36 cellular contexts compared by ENCODE assay signal in genomic region chr14:31075144-31075543, GRCh38.
"Had no signal": no experiment of that assay in that cellular context is flagged by ENCODE, and none has a peak within 500 bp of the region (broad histone marks: within the 10 kb centered on the region; RNA-seq: fewer than 3 reads in every experiment).

No MANE protein-coding gene starts in this region.

- H3K36me3 ChIP-seq: adrenal gland, brain microvascular endothelial cell, breast epithelium had no signal

- ATAC-seq: activated CD8-positive, alpha-beta T cell treated with anti-CD3 and anti-CD28 coated beads for 36 hours; activated naive CD4-positive, alpha-beta T cell treated with anti-CD3 and anti-CD28 coated beads, Interleukin-2, amount 50 U/mL, for 72 hours; activated T-cell treated with anti-CD3 and anti-CD28 coated beads, Interleukin-2, amount 50 U/mL, for 4 hours; activated T-cell treated with anti-CD3 and anti-CD28 coated beads, Interleukin-2, amount 50 U/mL, for 72 hours; activated T-helper 17 cell treated with anti-CD3 and anti-CD28 coated beads, Interleukin-2, amount 50 U/mL, for 72 hours; body of pancreas had no signal

- FAIRE-seq: astrocyte, TTC549 had no signal

- H3K27me3 Mint-ChIP-seq: activated B cell treated with CpG ODN at 0.5 μM for 24 hours; activated CD4-positive, alpha-beta memory T cell treated with anti-CD3 and anti-CD28 coated beads for 36 hours; activated CD4-positive, alpha-beta T cell treated with anti-CD3 and anti-CD28 coated beads, Interleukin-2, amount 10 ng/mL, durations not matched to agents 24 days and 14 days; activated CD8-positive, alpha-beta T cell treated with anti-CD3 and anti-CD28 coated beads for 36 hours; activated naive CD8-positive, alpha-beta T cell treated with anti-CD3 and anti-CD28 coated beads for 36 hours; activated T-helper 17 cell treated with anti-CD3 and anti-CD28 coated beads, Interleukin-2, amount 50 U/mL, for 72 hours had no signal

- H3K4me3 ChIP-seq: adrenal gland, body of pancreas, breast epithelium had no signal

- H3K4me3 Mint-ChIP-seq: activated B cell treated with CpG ODN at 0.5 μM for 24 hours; activated CD4-positive, alpha-beta memory T cell treated with anti-CD3 and anti-CD28 coated beads for 36 hours; activated CD4-positive, alpha-beta T cell treated with anti-CD3 and anti-CD28 coated beads, Interleukin-2, amount 10 ng/mL, durations not matched to agents 24 days and 14 days; activated CD8-positive, alpha-beta T cell treated with anti-CD3 and anti-CD28 coated beads for 36 hours; activated naive CD4-positive, alpha-beta T cell treated with anti-CD3 and anti-CD28 coated beads for 36 hours; activated naive CD8-positive, alpha-beta T cell treated with anti-CD3 and anti-CD28 coated beads for 36 hours; activated T-cell treated with anti-CD3 and anti-CD28 coated beads, Interleukin-2, amount 50 U/mL, for 4 hours; activated T-cell treated with anti-CD3 and anti-CD28 coated beads, Interleukin-2, amount 50 U/mL, for 72 hours; activated T-helper 1 cell treated with anti-CD3 and anti-CD28 coated beads, Interleukin-12 subunit alpha, Interleukin-12 subunit beta, Interleukin-2, Interleukin-4 antibody, amounts not matched to agents 30 ng/mL and 10 ng/mL and 1 ng/mL, durations not matched to agents 14 hours and 24 hours and 36 hours; activated T-helper 17 cell treated with anti-CD3 and anti-CD28 coated beads, Interleukin-2, amount 50 U/mL, for 72 hours; T-helper 2 cell treated with Interferon-gamma antibody and Interleukin-4, amounts not matched to agents 5 μg/mL and 100 μg/mL, for 36 hours had no signal

- H3K27ac Mint-ChIP-seq: activated B cell treated with CpG ODN at 0.5 μM for 24 hours; activated CD4-positive, alpha-beta memory T cell treated with anti-CD3 and anti-CD28 coated beads for 36 hours; activated CD4-positive, alpha-beta T cell treated with anti-CD3 and anti-CD28 coated beads, Interleukin-2, amount 10 ng/mL, durations not matched to agents 24 days and 14 days; activated CD8-positive, alpha-beta T cell treated with anti-CD3 and anti-CD28 coated beads for 36 hours; activated naive CD4-positive, alpha-beta T cell treated with anti-CD3 and anti-CD28 coated beads for 36 hours; activated naive CD4-positive, alpha-beta T cell treated with anti-CD3 and anti-CD28 coated beads, Interleukin-2, amount 50 U/mL, for 72 hours; activated naive CD8-positive, alpha-beta T cell treated with anti-CD3 and anti-CD28 coated beads for 36 hours; activated T-cell treated with anti-CD3 and anti-CD28 coated beads, Interleukin-2, amount 50 U/mL, for 72 hours; activated T-helper 1 cell treated with anti-CD3 and anti-CD28 coated beads, Interleukin-12 subunit alpha, Interleukin-12 subunit beta, Interleukin-2, Interleukin-4 antibody, amounts not matched to agents 30 ng/mL and 10 ng/mL and 1 ng/mL, durations not matched to agents 14 hours and 24 hours and 36 hours; activated T-helper 17 cell treated with anti-CD3 and anti-CD28 coated beads, Interleukin-2, amount 50 U/mL, for 72 hours; T-helper 2 cell treated with Interferon-gamma antibody and Interleukin-4, amounts not matched to agents 5 μg/mL and 100 μg/mL, for 36 hours had no signal

- H3K4me1 ChIP-seq: adrenal gland, body of pancreas, breast epithelium had no signal

- H3K27me3 ChIP-seq: adrenal gland, body of pancreas, brain microvascular endothelial cell, breast epithelium had no signal

- H3K9me3 Mint-ChIP-seq: activated CD4-positive, alpha-beta T cell treated with anti-CD3 and anti-CD28 coated beads, Interleukin-2, amount 10 ng/mL, durations not matched to agents 24 days and 14 days; activated CD8-positive, alpha-beta T cell treated with anti-CD3 and anti-CD28 coated beads for 36 hours; activated naive CD4-positive, alpha-beta T cell treated with anti-CD3 and anti-CD28 coated beads, Interleukin-2, amount 50 U/mL, for 72 hours; activated T-helper 17 cell treated with anti-CD3 and anti-CD28 coated beads, Interleukin-2, amount 50 U/mL, for 72 hours; T-helper 2 cell treated with Interferon-gamma antibody and Interleukin-4, amounts not matched to agents 5 μg/mL and 100 μg/mL, for 36 hours had no signal

- H3K4me1 Mint-ChIP-seq: activated B cell treated with CpG ODN at 0.5 μM for 24 hours; activated CD4-positive, alpha-beta T cell treated with anti-CD3 and anti-CD28 coated beads, Interleukin-2, amount 10 ng/mL, durations not matched to agents 24 days and 14 days; activated naive CD8-positive, alpha-beta T cell treated with anti-CD3 and anti-CD28 coated beads for 36 hours; activated T-helper 17 cell treated with anti-CD3 and anti-CD28 coated beads, Interleukin-2, amount 50 U/mL, for 72 hours had no signal

- H3K9me3 ChIP-seq: adrenal gland, body of pancreas, breast epithelium had no signal

- H3K27ac ChIP-seq: adrenal gland, body of pancreas, brain microvascular endothelial cell, breast epithelium, VCaP had no signal

- DNase-seq: activated B cell treated with CpG ODN at 0.5 μM for 24 hours; activated CD4-positive, alpha-beta memory T cell treated with anti-CD3 and anti-CD28 coated beads for 36 hours; activated CD4-positive, alpha-beta T cell treated with anti-CD3 and anti-CD28 coated beads for 4 hours; activated CD4-positive, alpha-beta T cell treated with anti-CD3 and anti-CD28 coated beads, Interleukin-2, amount 10 ng/mL, durations not matched to agents 24 days and 14 days; activated CD4-positive, alpha-beta T cell treated with anti-CD3 and anti-CD28 coated beads, Interleukin-2, amount 50 U/mL, for 1 hour; activated CD4-positive, alpha-beta T cell treated with anti-CD3 and anti-CD28 coated beads, Interleukin-2, amount 50 U/mL, for 4 hours; activated CD4-positive, CD25-positive, alpha-beta regulatory T cell treated with anti-CD3 and anti-CD28 coated beads, Interleukin-2, amount 50 U/mL, for 72 hours; activated CD8-positive, alpha-beta memory T cell treated with anti-CD3 and anti-CD28 coated beads, Interleukin-2, amount 50 U/mL, for 4 hours; activated CD8-positive, alpha-beta T cell treated with anti-CD3 and anti-CD28 coated beads for 36 hours; activated effector memory CD4-positive, alpha-beta T cell treated with anti-CD3 and anti-CD28 coated beads, Interleukin-2, amount 50 U/mL, for 16 hours; activated gamma-delta T cell treated with Interleukin-2 at 50 U/mL for 16 hours; activated naive CD4-positive, alpha-beta T cell; activated naive CD4-positive, alpha-beta T cell treated with anti-CD3 and anti-CD28 coated beads for 36 hours; activated naive CD4-positive, alpha-beta T cell treated with anti-CD3 and anti-CD28 coated beads, Interleukin-2, amount 50 U/mL, for 16 hours; activated naive CD8-positive, alpha-beta T cell treated with anti-CD3 and anti-CD28 coated beads for 36 hours; activated T-cell treated with anti-CD3 and anti-CD28 coated beads for 4 hours; activated T-cell treated with anti-CD3 and anti-CD28 coated beads, Interleukin-2, amount 50 U/mL, for 1 hour; activated T-cell treated with anti-CD3 and anti-CD28 coated beads, Interleukin-2, amount 50 U/mL, for 4 hours; activated T-cell treated with anti-CD3 and anti-CD28 coated beads, Interleukin-2, amount 50 U/mL, for 72 hours; adrenal gland; amniotic stem cell; aorta; body of pancreas; brain microvascular endothelial cell; central memory CD4-positive, alpha-beta T cell; cerebellar nuclear complex; T-helper 2 cell; T-helper 9 cell had no signal
